In genomic region chr19:41377977-41378707, GRCh38 we compare ENCODE assay signal across 1 cellular context.
A peak's percentile ranks its signal among the peaks of the same experiment; 100 is the strongest.
TF ChIP-seq lines count a peak whose summit lies in the region.

No MANE protein-coding gene starts in this region.

TF ChIP-seq in HepG2, 621 proteins besides CTCF, POLR2A, EP300 and RAD21 (continues in another document):
- TF ChIP-seq XRCC5 (optimal IDR thresholded peaks at IDR 0.05; ENCODE audit: low read length) (peak; percentile 61), ZFP82 (CRISPR knock-in tag; IDR thresholded peaks at IDR 0.05; ENCODE audit: borderline replicate concordance) (no peak), SMYD3 (CRISPR knock-in tag; IDR thresholded peaks at IDR 0.05) (no peak), GPN1 (CRISPR knock-in tag; IDR thresholded peaks at IDR 0.05; ENCODE audit: borderline replicate concordance) (no peak), ZNF629 (CRISPR knock-in tag; conservative IDR thresholded peaks at IDR 0.05) (peak; percentile 84), ZNF572 (CRISPR knock-in tag; IDR thresholded peaks at IDR 0.05) (no peak), ZBTB37 (CRISPR knock-in tag; IDR thresholded peaks at IDR 0.05) (no peak), GATAD2A (CRISPR knock-in tag; IDR thresholded peaks at IDR 0.05) (no peak), ZNF672 (CRISPR knock-in tag; IDR thresholded peaks at IDR 0.05) (no peak), EEA1 (CRISPR knock-in tag; IDR thresholded peaks at IDR 0.05; ENCODE audit: borderline replicate concordance) (no peak), PCBP2 (optimal IDR thresholded peaks at IDR 0.05; ENCODE audit: low read depth, low read length, poor library complexity, severe bottlenecking) (no peak), TP53 (CRISPR knock-in tag; conservative IDR thresholded peaks at IDR 0.05) (no peak), FOXA1 (IDR thresholded peaks at IDR 0.05) (no peak), FOXA1 (CRISPR knock-in tag; IDR thresholded peaks at IDR 0.05) (no peak), ZNF552 (CRISPR knock-in tag; IDR thresholded peaks at IDR 0.05; ENCODE audit: borderline replicate concordance) (no peak), THAP9 (CRISPR knock-in tag; IDR thresholded peaks at IDR 0.05; ENCODE audit: borderline replicate concordance) (no peak), ZBTB46 (CRISPR knock-in tag; IDR thresholded peaks at IDR 0.05; ENCODE audit: borderline replicate concordance) (no peak), ZBTB33 (CRISPR knock-in tag; IDR thresholded peaks at IDR 0.05) (0 out of 2 replicates have a peak, but pooled peaks have one; percentile 25), SATB2 (CRISPR knock-in tag; IDR thresholded peaks at IDR 0.05) (no peak), MIXL1 (CRISPR knock-in tag; IDR thresholded peaks at IDR 0.05) (no peak), ZFX (CRISPR knock-in tag; IDR thresholded peaks at IDR 0.05; ENCODE audit: low read depth) (peak; percentile 17; the same call in 1 of the 2 replicates), ISX (CRISPR knock-in tag; conservative IDR thresholded peaks at IDR 0.05) (no peak), RERE (CRISPR knock-in tag; IDR thresholded peaks at IDR 0.05; ENCODE audit: low read depth) (no peak), ZNF549 (CRISPR knock-in tag; IDR thresholded peaks at IDR 0.05) (no peak), ERF (CRISPR knock-in tag; IDR thresholded peaks at IDR 0.05) (no peak), RXRA (CRISPR knock-in tag; IDR thresholded peaks at IDR 0.05) (0 out of 2 replicates have a peak, but pooled peaks have one; percentile 23), ZNF180 (CRISPR knock-in tag; IDR thresholded peaks at IDR 0.05; ENCODE audit: borderline replicate concordance, low read depth) (no peak), ARID4A (CRISPR knock-in tag; IDR thresholded peaks at IDR 0.05; ENCODE audit: borderline replicate concordance) (0 out of 2 replicates have a peak, but pooled peaks have one; percentile 11), LRRFIP1 (CRISPR knock-in tag; conservative IDR thresholded peaks at IDR 0.05) (no peak), NFRKB (IDR thresholded peaks at IDR 0.05) (no peak), ZNF101 (CRISPR knock-in tag; IDR thresholded peaks at IDR 0.05; ENCODE audit: borderline replicate concordance, low read depth) (no peak), ZFY (CRISPR knock-in tag; IDR thresholded peaks at IDR 0.05) (no peak)
